In the genomic region with DNA sequence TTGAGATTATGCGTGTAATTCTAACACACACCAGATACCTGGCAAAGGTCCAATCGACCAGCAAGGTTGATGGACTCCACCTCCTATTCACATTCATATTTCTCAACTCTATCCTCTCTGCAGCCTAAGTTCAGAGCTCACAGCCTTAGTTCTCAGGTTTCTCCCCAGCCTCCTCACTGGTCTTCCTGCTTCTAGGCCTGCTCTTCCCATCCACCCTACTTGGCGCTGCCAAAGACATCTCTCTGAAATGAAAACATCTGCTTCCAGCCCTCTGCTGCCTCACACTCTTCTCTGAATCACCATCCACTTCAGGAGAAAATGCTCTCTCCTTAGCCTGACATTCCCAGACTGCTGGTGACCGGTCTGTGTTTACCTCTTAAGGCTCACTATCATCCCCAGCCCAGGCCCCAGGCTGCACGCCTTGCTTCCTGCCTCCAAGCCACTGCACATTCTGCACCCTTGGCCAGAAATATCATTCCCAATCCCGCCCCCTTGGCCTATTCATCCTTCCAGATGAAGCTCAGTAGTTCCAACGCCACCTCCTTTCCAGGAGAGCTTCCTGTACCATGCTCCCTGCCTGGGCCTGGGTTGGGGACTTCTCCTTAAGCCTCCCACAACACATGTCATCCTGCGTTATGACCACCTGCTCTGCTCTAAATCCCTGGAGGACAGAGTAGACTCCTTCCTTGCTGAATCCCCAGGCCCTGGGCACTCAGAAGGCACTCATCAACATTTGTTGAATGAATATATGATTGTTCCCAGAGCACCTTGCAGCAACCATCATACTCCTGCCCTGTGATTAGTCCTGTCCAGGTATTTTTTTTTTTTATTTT, we compare ENCODE assay signal across 8 cellular contexts. TPM values are rescaled to one million over a fixed set of nuclear protein-coding genes. Genes with fewer than 3 reads are reported as not detected.
A peak's percentile ranks its signal among the peaks of the same experiment; 100 is the strongest.
DNase-seq lines count a peak whose midpoint lies in the region; ATAC-seq and TF ChIP-seq lines count a peak whose summit lies in the region.

No MANE protein-coding gene starts in this region.

- H3K36me3 ChIP-seq in CD8-positive, alpha-beta T cell (ENCODE audit: insufficient read depth, low read length): no peaks in the 10 kb centered on the region
- no peaks in the 10 kb centered on the region for H3K36me3 ChIP-seq in neutrophil

- ATAC-seq in CD8-positive, alpha-beta T cell: no peak
- ATAC-seq in effector memory CD8-positive, alpha-beta T cell (replicated peaks): no peak
- ATAC-seq in GM18520 (IDR thresholded peaks at IDR 0.05; ENCODE audit: unreplicated experiment) (no peak), HG03045 (IDR thresholded peaks at IDR 0.05; ENCODE audit: unreplicated experiment) (no peak), HG02970 (IDR thresholded peaks at IDR 0.05; ENCODE audit: low FRiP score, unreplicated experiment) (no peak)

- POLR2A ChIA-PET in CD8-positive, alpha-beta T cell (lab: Charles Lee): no interaction called here

- H3K27me3 ChIP-seq in CD8-positive, alpha-beta T cell (ENCODE audit: insufficient read depth, low read length): no peaks in the 10 kb centered on the region
- H3K27me3 ChIP-seq in neutrophil: no peaks in the 10 kb centered on the region

- no peaks in the 10 kb centered on the region for H3K9me3 ChIP-seq in CD8-positive, alpha-beta T cell (ENCODE audit: low read length)
- H3K9me3 ChIP-seq in neutrophil: no peaks in the 10 kb centered on the region

- no peak overlapping the region for H3K4me3 ChIP-seq in CD8-positive, alpha-beta T cell (ENCODE audit: low read depth, low read length)
- no peak overlapping the region for H3K4me3 ChIP-seq in neutrophil (ENCODE audit: low read depth in 1 of 2, low read length in 1 of 2)

- H3K27me3 Mint-ChIP-seq in CD8-positive, alpha-beta T cell (ENCODE audit: low read depth): no peaks in the 10 kb centered on the region
- H3K27me3 Mint-ChIP-seq in effector memory CD8-positive, alpha-beta T cell: no peaks in the 10 kb centered on the region

- peak overlapping the region; percentile 95 for H3K27ac Mint-ChIP-seq in CD8-positive, alpha-beta T cell
- H3K27ac Mint-ChIP-seq in effector memory CD8-positive, alpha-beta T cell: peak overlapping the region; percentile 65 to 84

- peaks cover 87% of the 10 kb centered on the region for H3K4me1 Mint-ChIP-seq in CD8-positive, alpha-beta T cell (ENCODE audit: low read depth)
- H3K4me1 Mint-ChIP-seq in effector memory CD8-positive, alpha-beta T cell (ENCODE audit: low read depth in 2 of 2): peaks cover 53 to 68% of the 10 kb centered on the region in 2 donors

- CTCF ChIA-PET in CD8-positive, alpha-beta T cell (lab: Charles Lee): interaction anchor here (1.1 kb wide), 1 partner anchor 41 kb away, joined by 3 read pairs; no protein-coding TSS in a partner anchor

- no peak for TF ChIP-seq CTCF in CD8-positive, alpha-beta T cell (IDR thresholded peaks at IDR 0.05)
- no peak for TF ChIP-seq CTCF in neutrophil (IDR thresholded peaks at IDR 0.05)

- H3K27ac ChIP-seq in CD8-positive, alpha-beta T cell (ENCODE audit: low read depth, low read length): no peak overlapping the region
- peak overlapping the region; percentile 44 for H3K27ac ChIP-seq in neutrophil

- no peak for DNase-seq in CD8-positive, alpha-beta T cell
- DNase-seq in NCI-H2029 treated with DMSO at 0.1 percent for 48 hours (lab: John Stamatoyannopoulos, UW) (peak; percentile 86), NOMO-1 (lab: John Stamatoyannopoulos, UW; ENCODE audit: unreplicated experiment in 2 of 2) (no peak)
- no peak for DNase-seq in effector memory CD8-positive, alpha-beta T cell

- H3K36me3 Mint-ChIP-seq in CD8-positive, alpha-beta T cell: peaks cover 7% of the 10 kb centered on the region
- H3K36me3 Mint-ChIP-seq in effector memory CD8-positive, alpha-beta T cell (ENCODE audit: insufficient read depth): peaks cover 9% of the 10 kb centered on the region

- intact Hi-C loops in CD8-positive, alpha-beta T cell (cut with DNase I, micrococcal nuclease): loop anchor here in 1 of 2 experiments (5.0 kb wide), 1 partner anchor 71 kb away; no protein-coding TSS in a partner anchor

- no peaks in the 10 kb centered on the region for H3K9me3 Mint-ChIP-seq in CD8-positive, alpha-beta T cell
- no peaks in the 10 kb centered on the region for H3K9me3 Mint-ChIP-seq in effector memory CD8-positive, alpha-beta T cell

- H3K4me3 Mint-ChIP-seq in CD8-positive, alpha-beta T cell: no peak overlapping the region
- H3K4me3 Mint-ChIP-seq in effector memory CD8-positive, alpha-beta T cell: no peak overlapping the region

- H3K4me1 ChIP-seq in CD8-positive, alpha-beta T cell (ENCODE audit: insufficient read depth, low read length): peaks cover 84% of the 10 kb centered on the region
- H3K4me1 ChIP-seq in neutrophil (ENCODE audit: control insufficient read depth in 1 of 2, insufficient read depth in 1 of 2, low read depth in 1 of 2, low read length in 1 of 2): peaks cover 71 to 88% of the 10 kb centered on the region in 2 experiments

RNA-seq across cellular contexts. Expression of a gene that starts 3.5 kb away (rescaled TPM):
- 10 to 100 TPM; 25.1 to 26.5 TPM for total RNA-seq in CD8-positive, alpha-beta T cell

RNA-seq across cellular contexts. Expression of a gene that starts 51.3 kb away (rescaled TPM):
- 1,000 to 10,000 TPM; 4,683 to 5,039 TPM for total RNA-seq in CD8-positive, alpha-beta T cell
